In the genomic region with DNA sequence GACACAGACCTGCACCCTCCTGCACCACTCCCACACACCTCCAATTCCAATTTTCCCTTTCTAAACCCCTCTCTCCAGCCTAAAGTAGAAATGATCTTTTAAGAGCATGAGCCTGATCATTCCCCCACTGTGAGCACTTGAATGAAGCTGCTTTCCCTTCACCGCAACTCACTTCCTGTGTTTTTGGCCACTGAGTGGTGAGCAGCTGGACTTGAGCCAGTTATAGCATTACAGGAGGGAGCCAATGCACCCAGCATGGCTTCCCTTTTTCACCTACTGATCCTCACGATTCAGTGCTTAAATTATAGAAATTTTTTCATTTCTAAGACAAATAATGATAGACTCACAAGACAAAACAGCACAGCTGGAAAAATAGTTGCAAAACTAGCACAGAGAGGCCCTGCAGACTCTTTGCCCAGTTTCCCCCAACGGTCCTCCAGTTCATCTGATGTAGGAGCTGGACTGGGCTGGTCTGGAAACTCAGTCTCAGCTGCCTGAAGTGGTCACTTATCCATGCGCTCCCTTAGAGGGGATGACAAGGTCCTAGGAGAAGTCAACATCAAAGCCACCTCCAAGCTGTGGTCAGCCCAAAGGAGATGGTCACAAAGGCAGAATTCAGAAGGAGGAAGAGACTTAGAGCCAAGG, we compare ENCODE assay signal across 12 cellular contexts. TPM values are rescaled to one million over a fixed set of nuclear protein-coding genes. Genes with fewer than 3 reads are reported as not detected.
DNase-seq lines count a peak whose midpoint lies in the region.
"Had no signal": no experiment of that assay in that cellular context is flagged by ENCODE, and none has a peak within 500 bp of the region (broad histone marks: within the 10 kb centered on the region; RNA-seq: fewer than 3 reads in every experiment).

No MANE protein-coding gene starts in this region.

- DNase-seq in NCI-H82 (lab: John Stamatoyannopoulos, UW) = peak; percentile 5
- DNase-seq in NCI-H82 treated with DMSO at 0.1 percent for 48 hours (lab: John Stamatoyannopoulos, UW; ENCODE audit: unreplicated experiment) = no peak
- peak; percentile 29 for DNase-seq in NCI-H2107 treated with DMSO at 0.1 percent for 48 hours (lab: John Stamatoyannopoulos, UW; ENCODE audit: unreplicated experiment)
- peak; percentile 28 for DNase-seq in ecto neural progenitor cell (ENCODE audit: low spot score)
- peak; percentile 44 for DNase-seq in renal cortical epithelial cell (ENCODE audit: low read depth)
- DNase-seq in anterior cingulate cortex (lab: John Stamatoyannopoulos, UW) = no peak
- DNase-seq in NCI-H774 (lab: John Stamatoyannopoulos, UW) = no peak
- DNase-seq in activated CD4-positive, alpha-beta T cell treated with anti-CD3 and anti-CD28 coated beads for 4 hours = no peak
- DNase-seq: activated naive CD4-positive, alpha-beta T cell treated with anti-CD3 and anti-CD28 coated beads, Interleukin-2, amount 10 ng/mL, durations not matched to agents 7 days and 5 days; foreskin keratinocyte; nephron progenitor cell had no signal

RNA-seq across cellular contexts. Expression of gene APOL4, which starts 9.8 kb away (rescaled TPM):
- total RNA-seq in renal cortical epithelial cell = not detected in 2 replicates
- total RNA-seq: foreskin keratinocyte, MCF 10A had no signal

RNA-seq across cellular contexts. Expression of gene APOL2, which starts 28.0 kb away (rescaled TPM):
- total RNA-seq in renal cortical epithelial cell = 154 and 157 TPM in 2 replicates

RNA-seq across cellular contexts. Expression of gene APOL1, which starts 41.6 kb away (rescaled TPM):
- total RNA-seq in renal cortical epithelial cell = 155 and 247 TPM in 2 replicates

RNA-seq across cellular contexts. Expression of gene APOL3, which starts 50.8 kb away (rescaled TPM):
- total RNA-seq in renal cortical epithelial cell = 4.0 and 10.4 TPM in 2 replicates

Comparison
In these comparisons a context has a peak if more than half of its experiments do, and no peak if none do; other contexts are left out.
1. DNase-seq: peak in NCI-H82 (single experiment), NCI-H2107 treated with DMSO at 0.1 percent for 48 hours (single experiment), ecto neural progenitor cell (single experiment) and renal cortical epithelial cell (single experiment); none in NCI-H82 treated with DMSO at 0.1 percent for 48 hours (single experiment), anterior cingulate cortex (0 of 58), NCI-H774 (single experiment) and activated CD4-positive, alpha-beta T cell treated with anti-CD3 and anti-CD28 coated beads for 4 hours (0 of 2).